10 cellular contexts compared by ENCODE assay signal in genomic region chr4:123832173-123833026, GRCh38.
A peak's percentile ranks its signal among the peaks of the same experiment; 100 is the strongest.
DNase-seq lines count a peak whose midpoint lies in the region; ATAC-seq and TF ChIP-seq lines count a peak whose summit lies in the region.
"Had no signal": no experiment of that assay in that cellular context is flagged by ENCODE, and none has a peak within 500 bp of the region (broad histone marks: within the 10 kb centered on the region; RNA-seq: fewer than 3 reads in every experiment).

No MANE protein-coding gene starts in this region.

- H3K27ac ChIP-seq in lung (ENCODE audit: low read depth in 1 of 2, low read length in 1 of 2) (peak overlapping the region; percentile 61 to 99), upper lobe of left lung (peak overlapping the region; percentile 23 to 73 (median 56))

- no peak for TF ChIP-seq POLR2A in upper lobe of left lung (IDR thresholded peaks at IDR 0.05)

- H3K4me3 ChIP-seq in lung (no peak overlapping the region), upper lobe of left lung (no peak overlapping the region)

- TF ChIP-seq CTCF in lung (IDR thresholded peaks at IDR 0.05; ENCODE audit: control extremely low read depth, extremely low read depth) (no peak), upper lobe of left lung (IDR thresholded peaks at IDR 0.05) (no peak)

- H3K9me3 ChIP-seq in lung (ENCODE audit: control insufficient read depth in 2 of 2, insufficient read depth in 1 of 2, low read length in 1 of 2) (no peaks in the 10 kb centered on the region), upper lobe of left lung (no peaks in the 10 kb centered on the region)

- no peaks in the 10 kb centered on the region for H3K36me3 ChIP-seq in lung (ENCODE audit: control insufficient read depth in 2 of 2, insufficient read depth in 2 of 2, low read length in 2 of 2)
- no peaks in the 10 kb centered on the region for H3K36me3 ChIP-seq in upper lobe of left lung

- POLR2A ChIA-PET in activated CD8-positive, alpha-beta T cell treated with anti-CD3 and anti-CD28 coated beads, Interleukin-2, amount 10 ng/mL, durations not matched to agents 7 days and 5 days (lab: Charles Lee): no interaction called here

- no peaks in the 10 kb centered on the region for H3K9me3 Mint-ChIP-seq in activated CD8-positive, alpha-beta T cell treated with anti-CD3 and anti-CD28 coated beads, Interleukin-2, amount 10 ng/mL, durations not matched to agents 7 days and 5 days (ENCODE audit: insufficient read depth)

- H3K4me1 ChIP-seq in lung (ENCODE audit: control insufficient read depth in 2 of 2, insufficient read depth in 2 of 2, low read length in 2 of 2) (peaks cover 0 to 12% of the 10 kb centered on the region in 2 donors), upper lobe of left lung (peaks cover 0 to 7% (median 0%) of the 10 kb centered on the region in 4 donors)

- CTCF ChIA-PET in activated CD8-positive, alpha-beta T cell treated with anti-CD3 and anti-CD28 coated beads, Interleukin-2, amount 10 ng/mL, durations not matched to agents 7 days and 5 days (lab: Charles Lee): no interaction called here

- H3K36me3 Mint-ChIP-seq in activated CD8-positive, alpha-beta T cell treated with anti-CD3 and anti-CD28 coated beads, Interleukin-2, amount 10 ng/mL, durations not matched to agents 7 days and 5 days (ENCODE audit: low read depth): no peaks in the 10 kb centered on the region

- no peak overlapping the region for H3K4me3 Mint-ChIP-seq in activated CD8-positive, alpha-beta T cell treated with anti-CD3 and anti-CD28 coated beads, Interleukin-2, amount 10 ng/mL, durations not matched to agents 7 days and 5 days

- WGBS in lung, 2 donors: 60 to 81% methylated on average over 7 of the region's 7 CpGs
- 62 to 70% methylated on average over 6 of the region's 7 CpGs for WGBS in upper lobe of left lung, 2 donors

- H3K4me1 Mint-ChIP-seq in activated CD8-positive, alpha-beta T cell treated with anti-CD3 and anti-CD28 coated beads, Interleukin-2, amount 10 ng/mL, durations not matched to agents 7 days and 5 days (ENCODE audit: low read depth): no peaks in the 10 kb centered on the region

- ATAC-seq in lung (ENCODE audit: insufficient read depth, low FRiP score): peak; percentile 74
- peak; percentile 84 to 94 for ATAC-seq in upper lobe of left lung (ENCODE audit: low FRiP score in 2 of 2)
- no peak for ATAC-seq in activated CD8-positive, alpha-beta T cell treated with anti-CD3 and anti-CD28 coated beads, Interleukin-2, amount 10 ng/mL, durations not matched to agents 7 days and 5 days
- ATAC-seq in GM21423 (IDR thresholded peaks at IDR 0.05; ENCODE audit: unreplicated experiment): no peak

- DNase-seq in NCI-H446 treated with DMSO at 0.1 percent for 48 hours (lab: John Stamatoyannopoulos, UW) (peak; percentile 30), dermis microvascular lymphatic vessel endothelial cell (ENCODE audit: low read depth in 2 of 2) (peak; percentile 92 to 93), lung (ENCODE audit: low spot score) (peak; percentile 36), upper lobe of left lung (no peak), NCI-H2227 treated with DMSO at 0.1 percent for 48 hours (lab: John Stamatoyannopoulos, UW) (no peak), NCI-H748 treated with DMSO at 0.1 percent for 48 hours (lab: John Stamatoyannopoulos, UW) (no peak)
- DNase-seq in activated CD8-positive, alpha-beta T cell treated with anti-CD3 and anti-CD28 coated beads, Interleukin-2, amount 10 ng/mL, durations not matched to agents 7 days and 5 days: no peak
- DNase-seq: midbrain, MM.1S had no signal

- H3K27me3 Mint-ChIP-seq in activated CD8-positive, alpha-beta T cell treated with anti-CD3 and anti-CD28 coated beads, Interleukin-2, amount 10 ng/mL, durations not matched to agents 7 days and 5 days (ENCODE audit: low read depth): no peaks in the 10 kb centered on the region

- H3K27me3 ChIP-seq in lung (ENCODE audit: control insufficient read depth, insufficient read depth) (no peaks in the 10 kb centered on the region), upper lobe of left lung (no peaks in the 10 kb centered on the region)

- peak in 2 of 4 donors; percentile 44 to 58 for TF ChIP-seq EP300 in upper lobe of left lung (IDR thresholded peaks at IDR 0.05)

- no peak overlapping the region for H3K27ac Mint-ChIP-seq in activated CD8-positive, alpha-beta T cell treated with anti-CD3 and anti-CD28 coated beads, Interleukin-2, amount 10 ng/mL, durations not matched to agents 7 days and 5 days

Comparison
In these comparisons a context has a peak if more than half of its experiments do, and no peak if none do; other contexts are left out.
1. DNase-seq: peak in NCI-H446 treated with DMSO at 0.1 percent for 48 hours (single experiment), dermis microvascular lymphatic vessel endothelial cell (2 of 2) and lung (single experiment); none in upper lobe of left lung (0 of 2), NCI-H2227 treated with DMSO at 0.1 percent for 48 hours (single experiment), activated CD8-positive, alpha-beta T cell treated with anti-CD3 and anti-CD28 coated beads, Interleukin-2, amount 10 ng/mL, durations not matched to agents 7 days and 5 days (single experiment) and NCI-H748 treated with DMSO at 0.1 percent for 48 hours (single experiment).
2. ATAC-seq: peak in lung (single experiment) and upper lobe of left lung (2 of 2); none in activated CD8-positive, alpha-beta T cell treated with anti-CD3 and anti-CD28 coated beads, Interleukin-2, amount 10 ng/mL, durations not matched to agents 7 days and 5 days (single experiment) and GM21423 (single experiment).